Comparison of ENCODE assay signal across 37 cellular contexts in genomic region chr4:105831189-105831588, GRCh38.
"Had no signal": no experiment of that assay in that cellular context is flagged by ENCODE, and none has a peak within 500 bp of the region (broad histone marks: within the 10 kb centered on the region; RNA-seq: fewer than 3 reads in every experiment).

No MANE protein-coding gene starts in this region.

- H3K4me1 ChIP-seq: breast epithelium had no signal

- H3K27ac ChIP-seq: ascending aorta, brain microvascular endothelial cell, breast epithelium, VCaP had no signal

- H3K4me3 Mint-ChIP-seq: activated B cell treated with CpG ODN at 0.5 μM for 24 hours; activated CD4-positive, alpha-beta memory T cell treated with anti-CD3 and anti-CD28 coated beads for 36 hours; activated CD4-positive, alpha-beta T cell treated with anti-CD3 and anti-CD28 coated beads, Interleukin-2, amount 10 ng/mL, durations not matched to agents 24 days and 14 days; activated CD8-positive, alpha-beta T cell treated with anti-CD3 and anti-CD28 coated beads for 36 hours; activated naive CD4-positive, alpha-beta T cell treated with anti-CD3 and anti-CD28 coated beads, Interleukin-2, amount 10 ng/mL, durations not matched to agents 7 days and 5 days; activated naive CD4-positive, alpha-beta T cell treated with anti-CD3 and anti-CD28 coated beads, Interleukin-2, amount 50 U/mL, for 24 hours; activated naive CD8-positive, alpha-beta T cell; activated naive CD8-positive, alpha-beta T cell treated with anti-CD3 and anti-CD28 coated beads, Interleukin-2, amount 10 ng/mL, durations not matched to agents 7 days and 5 days; activated naive CD8-positive, alpha-beta T cell treated with anti-CD3 and anti-CD28 coated beads, Interleukin-2, amount 50 U/mL, for 24 hours; activated T-cell treated with anti-CD3 and anti-CD28 coated beads, Interleukin-2, amount 50 U/mL, for 4 hours; activated T-cell treated with anti-CD3 and anti-CD28 coated beads, Interleukin-2, amount 50 U/mL, for 72 hours; activated T-helper 1 cell treated with anti-CD3 and anti-CD28 coated beads, Interleukin-12 subunit alpha, Interleukin-12 subunit beta, Interleukin-2, Interleukin-4 antibody, amounts not matched to agents 30 ng/mL and 10 ng/mL and 1 ng/mL, durations not matched to agents 14 hours and 24 hours and 36 hours; activated T-helper 17 cell treated with anti-CD3 and anti-CD28 coated beads, Interleukin-2, amount 50 U/mL, for 72 hours; T-helper 1 cell treated with Interleukin-12 subunit alpha and Interleukin-12 subunit beta and Interleukin-4 antibody, amounts not matched to agents 30 μg/mL and 1 μg/mL, for 36 hours; T-helper 2 cell treated with Interferon-gamma antibody and Interleukin-4, amounts not matched to agents 5 μg/mL and 100 μg/mL, for 36 hours had no signal

- H3K36me3 ChIP-seq: ascending aorta, brain microvascular endothelial cell, breast epithelium had no signal

- H3K27ac Mint-ChIP-seq: activated B cell treated with CpG ODN at 0.5 μM for 24 hours; activated CD4-positive, alpha-beta memory T cell treated with anti-CD3 and anti-CD28 coated beads for 36 hours; activated CD4-positive, alpha-beta T cell treated with anti-CD3 and anti-CD28 coated beads, Interleukin-2, amount 10 ng/mL, durations not matched to agents 24 days and 14 days; activated CD8-positive, alpha-beta T cell treated with anti-CD3 and anti-CD28 coated beads for 36 hours; activated naive CD4-positive, alpha-beta T cell treated with anti-CD3 and anti-CD28 coated beads, Interleukin-2, amount 10 ng/mL, durations not matched to agents 7 days and 5 days; activated naive CD4-positive, alpha-beta T cell treated with anti-CD3 and anti-CD28 coated beads, Interleukin-2, amount 50 U/mL, for 24 hours; activated naive CD8-positive, alpha-beta T cell; activated naive CD8-positive, alpha-beta T cell treated with anti-CD3 and anti-CD28 coated beads, Interleukin-2, amount 10 ng/mL, durations not matched to agents 7 days and 5 days; activated naive CD8-positive, alpha-beta T cell treated with anti-CD3 and anti-CD28 coated beads, Interleukin-2, amount 50 U/mL, for 24 hours; activated T-cell treated with anti-CD3 and anti-CD28 coated beads, Interleukin-2, amount 50 U/mL, for 72 hours; activated T-helper 1 cell treated with anti-CD3 and anti-CD28 coated beads, Interleukin-12 subunit alpha, Interleukin-12 subunit beta, Interleukin-2, Interleukin-4 antibody, amounts not matched to agents 30 ng/mL and 10 ng/mL and 1 ng/mL, durations not matched to agents 14 hours and 24 hours and 36 hours; activated T-helper 17 cell treated with anti-CD3 and anti-CD28 coated beads, Interleukin-2, amount 50 U/mL, for 72 hours; T-helper 1 cell treated with Interleukin-12 subunit alpha and Interleukin-12 subunit beta and Interleukin-4 antibody, amounts not matched to agents 30 μg/mL and 1 μg/mL, for 36 hours; T-helper 2 cell treated with Interferon-gamma antibody and Interleukin-4, amounts not matched to agents 5 μg/mL and 100 μg/mL, for 36 hours had no signal

- H3K4me3 ChIP-seq: ascending aorta, breast epithelium had no signal

- DNase-seq: activated B cell treated with CpG ODN at 0.5 μM for 24 hours; activated CD4-positive, alpha-beta memory T cell treated with anti-CD3 and anti-CD28 coated beads for 36 hours; activated CD4-positive, alpha-beta T cell treated with anti-CD3 and anti-CD28 coated beads for 4 hours; activated CD4-positive, alpha-beta T cell treated with anti-CD3 and anti-CD28 coated beads, Interleukin-2, amount 10 ng/mL, durations not matched to agents 24 days and 14 days; activated CD4-positive, alpha-beta T cell treated with anti-CD3 and anti-CD28 coated beads, Interleukin-2, amount 50 U/mL, for 1 hour; activated CD4-positive, alpha-beta T cell treated with anti-CD3 and anti-CD28 coated beads, Interleukin-2, amount 50 U/mL, for 4 hours; activated CD4-positive, CD25-positive, alpha-beta regulatory T cell treated with anti-CD3 and anti-CD28 coated beads, Interleukin-2, amount 50 U/mL, for 72 hours; activated CD8-positive, alpha-beta memory T cell treated with anti-CD3 and anti-CD28 coated beads, Interleukin-2, amount 50 U/mL, for 4 hours; activated CD8-positive, alpha-beta T cell treated with anti-CD3 and anti-CD28 coated beads for 36 hours; activated effector memory CD4-positive, alpha-beta T cell treated with Interleukin-2 at 50 U/mL for 16 hours; activated gamma-delta T cell; activated naive CD4-positive, alpha-beta T cell treated with anti-CD3 and anti-CD28 coated beads, Interleukin-2, amount 10 ng/mL, durations not matched to agents 7 days and 5 days; activated naive CD4-positive, alpha-beta T cell treated with Interleukin-2 at 50 U/mL for 16 hours; activated naive CD8-positive, alpha-beta T cell treated with anti-CD3 and anti-CD28 coated beads, Interleukin-2, amount 10 ng/mL, durations not matched to agents 7 days and 5 days; activated naive CD8-positive, alpha-beta T cell treated with anti-CD3 and anti-CD28 coated beads, Interleukin-2, amount 50 U/mL, for 24 hours; activated T-cell treated with anti-CD3 and anti-CD28 coated beads for 4 hours; activated T-cell treated with anti-CD3 and anti-CD28 coated beads, Interleukin-2, amount 50 U/mL, for 1 hour; activated T-cell treated with anti-CD3 and anti-CD28 coated beads, Interleukin-2, amount 50 U/mL, for 4 hours; activated T-cell treated with anti-CD3 and anti-CD28 coated beads, Interleukin-2, amount 50 U/mL, for 72 hours; amygdala; anterior cingulate cortex; brain microvascular endothelial cell; central memory CD4-positive, alpha-beta T cell; SW 1271; T-helper 1 cell; T-helper 2 cell; T-helper 9 cell had no signal

- H3K27me3 Mint-ChIP-seq: activated B cell treated with CpG ODN at 0.5 μM for 24 hours; activated CD4-positive, alpha-beta memory T cell treated with anti-CD3 and anti-CD28 coated beads for 36 hours; activated CD4-positive, alpha-beta T cell treated with anti-CD3 and anti-CD28 coated beads, Interleukin-2, amount 10 ng/mL, durations not matched to agents 24 days and 14 days; activated CD8-positive, alpha-beta T cell treated with anti-CD3 and anti-CD28 coated beads for 36 hours; activated naive CD4-positive, alpha-beta T cell treated with anti-CD3 and anti-CD28 coated beads, Interleukin-2, amount 10 ng/mL, durations not matched to agents 7 days and 5 days; activated naive CD4-positive, alpha-beta T cell treated with anti-CD3 and anti-CD28 coated beads, Interleukin-2, amount 50 U/mL, for 24 hours; activated naive CD8-positive, alpha-beta T cell; activated naive CD8-positive, alpha-beta T cell treated with anti-CD3 and anti-CD28 coated beads, Interleukin-2, amount 10 ng/mL, durations not matched to agents 7 days and 5 days; activated naive CD8-positive, alpha-beta T cell treated with anti-CD3 and anti-CD28 coated beads, Interleukin-2, amount 50 U/mL, for 24 hours; activated T-helper 17 cell treated with anti-CD3 and anti-CD28 coated beads, Interleukin-2, amount 50 U/mL, for 72 hours had no signal

- H3K9me3 Mint-ChIP-seq: activated CD4-positive, alpha-beta memory T cell treated with anti-CD3 and anti-CD28 coated beads for 36 hours; activated CD4-positive, alpha-beta T cell treated with anti-CD3 and anti-CD28 coated beads, Interleukin-2, amount 10 ng/mL, durations not matched to agents 24 days and 14 days; activated CD8-positive, alpha-beta T cell treated with anti-CD3 and anti-CD28 coated beads for 36 hours; activated naive CD4-positive, alpha-beta T cell treated with anti-CD3 and anti-CD28 coated beads, Interleukin-2, amount 10 ng/mL, durations not matched to agents 7 days and 5 days; activated T-helper 1 cell treated with anti-CD3 and anti-CD28 coated beads, Interleukin-12 subunit alpha, Interleukin-12 subunit beta, Interleukin-2, Interleukin-4 antibody, amounts not matched to agents 30 ng/mL and 10 ng/mL and 1 ng/mL, durations not matched to agents 14 hours and 24 hours and 36 hours; T-helper 1 cell treated with Interleukin-12 subunit alpha and Interleukin-12 subunit beta and Interleukin-4 antibody, amounts not matched to agents 30 μg/mL and 1 μg/mL, for 36 hours; T-helper 2 cell treated with Interferon-gamma antibody and Interleukin-4, amounts not matched to agents 5 μg/mL and 100 μg/mL, for 36 hours had no signal

- H3K27me3 ChIP-seq: ascending aorta, brain microvascular endothelial cell, breast epithelium had no signal

- H3K4me1 Mint-ChIP-seq: activated B cell treated with CpG ODN at 0.5 μM for 24 hours; activated CD4-positive, alpha-beta T cell treated with anti-CD3 and anti-CD28 coated beads, Interleukin-2, amount 10 ng/mL, durations not matched to agents 24 days and 14 days; activated naive CD4-positive, alpha-beta T cell treated with anti-CD3 and anti-CD28 coated beads, Interleukin-2, amount 10 ng/mL, durations not matched to agents 7 days and 5 days; activated naive CD4-positive, alpha-beta T cell treated with anti-CD3 and anti-CD28 coated beads, Interleukin-2, amount 50 U/mL, for 24 hours; activated naive CD8-positive, alpha-beta T cell treated with anti-CD3 and anti-CD28 coated beads, Interleukin-2, amount 10 ng/mL, durations not matched to agents 7 days and 5 days; activated naive CD8-positive, alpha-beta T cell treated with anti-CD3 and anti-CD28 coated beads, Interleukin-2, amount 50 U/mL, for 24 hours; activated T-helper 17 cell treated with anti-CD3 and anti-CD28 coated beads, Interleukin-2, amount 50 U/mL, for 72 hours had no signal

- H3K9me3 ChIP-seq: ascending aorta, breast epithelium had no signal

- FAIRE-seq: TTC549 had no signal
